Comparison of ENCODE assay signal across 8 cellular contexts in genomic region chr9:72363908-72364678, GRCh38. TPM values are rescaled to one million over a fixed set of nuclear protein-coding genes. Genes with fewer than 3 reads are reported as not detected.
DNase-seq lines count a peak whose midpoint lies in the region; ATAC-seq and TF ChIP-seq lines count a peak whose summit lies in the region.

No MANE protein-coding gene starts in this region.

- H3K36me3 Mint-ChIP-seq in activated CD8-positive, alpha-beta T cell treated with anti-CD3 and anti-CD28 coated beads for 36 hours (ENCODE audit: low read depth) = peaks cover 36% of the 10 kb centered on the region

- H3K4me1 Mint-ChIP-seq in activated CD8-positive, alpha-beta T cell treated with anti-CD3 and anti-CD28 coated beads for 36 hours (ENCODE audit: low read depth) = peaks cover 44% of the 10 kb centered on the region

- DNase-seq in NCI-H2029 (lab: John Stamatoyannopoulos, UW) = peak; percentile 52
- DNase-seq in NCI-H2029 treated with DMSO at 0.1 percent for 48 hours (lab: John Stamatoyannopoulos, UW) = no peak
- DNase-seq in NCI-H2171 (lab: John Stamatoyannopoulos, UW) = peak; percentile 31
- peak; percentile 75 for DNase-seq in activated CD8-positive, alpha-beta T cell treated with anti-CD3 and anti-CD28 coated beads for 36 hours
- peak; percentile 70 for DNase-seq in medulla oblongata (ENCODE audit: extremely low spot score)
- peak; percentile 31 for DNase-seq in stimulated activated CD8-positive, alpha-beta memory T cell treated with anti-CD3 and anti-CD28 coated beads, Interleukin-12 subunit alpha, Interleukin-12 subunit beta, amount 100 ng/mL, for 24 hours (ENCODE audit: extremely low read depth)

- H3K9me3 ChIP-seq in ectodermal cell (ENCODE audit: control insufficient read depth, low read length) = no peaks in the 10 kb centered on the region

- no peaks in the 10 kb centered on the region for H3K27me3 Mint-ChIP-seq in activated CD8-positive, alpha-beta T cell treated with anti-CD3 and anti-CD28 coated beads for 36 hours

- H3K27ac ChIP-seq in ectodermal cell (ENCODE audit: insufficient read depth, low read depth, low read length, poor library complexity, severe bottlenecking) = peak overlapping the region; percentile 97

- peaks cover 16% of the 10 kb centered on the region for H3K36me3 ChIP-seq in ectodermal cell (ENCODE audit: control insufficient read depth, insufficient read depth, low read length)

- ATAC-seq in HG02610 (IDR thresholded peaks at IDR 0.05; ENCODE audit: unreplicated experiment) = peak; percentile 44
- ATAC-seq in activated CD8-positive, alpha-beta T cell treated with anti-CD3 and anti-CD28 coated beads for 36 hours = peak; percentile 49

- H3K9me3 Mint-ChIP-seq in activated CD8-positive, alpha-beta T cell treated with anti-CD3 and anti-CD28 coated beads for 36 hours = no peaks in the 10 kb centered on the region

- POLR2A ChIA-PET in activated CD8-positive, alpha-beta T cell treated with anti-CD3 and anti-CD28 coated beads for 36 hours (lab: Charles Lee) = interaction anchor here (1.0 to 2.7 kb wide), 9 partner anchors 8 to 226 kb away, joined by 3 to 19 read pairs (median 5); no protein-coding TSS in a partner anchor

- peak overlapping the region; percentile 77 for H3K4me3 ChIP-seq in ectodermal cell (ENCODE audit: insufficient read depth, low read depth, low read length)

- peak overlapping the region; percentile 94 for H3K27ac Mint-ChIP-seq in activated CD8-positive, alpha-beta T cell treated with anti-CD3 and anti-CD28 coated beads for 36 hours

- H3K4me1 ChIP-seq in ectodermal cell (ENCODE audit: control insufficient read depth, insufficient read depth, low read length) = peaks cover 6% of the 10 kb centered on the region

- WGBS in ectodermal cell, 2 experiments = 0% methylated on average over 72 of the region's 73 CpGs

- no peaks in the 10 kb centered on the region for H3K27me3 ChIP-seq in ectodermal cell (ENCODE audit: control insufficient read depth, insufficient read depth, low read length, poor library complexity, severe bottlenecking)

- intact Hi-C loops in activated CD8-positive, alpha-beta T cell treated with anti-CD3 and anti-CD28 coated beads for 36 hours (cut with micrococcal nuclease) = loop anchor here (5.0 to 10.0 kb wide), 3 partner anchors 81 to 228 kb away; no protein-coding TSS in a partner anchor

- no peak for TF ChIP-seq CTCF in activated CD8-positive, alpha-beta T cell treated with anti-CD3 and anti-CD28 coated beads for 36 hours (IDR thresholded peaks at IDR 0.05)

- CTCF ChIA-PET in activated CD8-positive, alpha-beta T cell treated with anti-CD3 and anti-CD28 coated beads for 36 hours (lab: Charles Lee) = interaction anchor here (1.7 kb wide), 1 partner anchor 228 kb away, joined by 5 read pairs; no protein-coding TSS in a partner anchor

- H3K4me3 Mint-ChIP-seq in activated CD8-positive, alpha-beta T cell treated with anti-CD3 and anti-CD28 coated beads for 36 hours = peak overlapping the region; percentile 97

RNA-seq across cellular contexts. Expression of gene ZFAND5, which starts 0.9 kb away (rescaled TPM):
- total RNA-seq in activated CD8-positive, alpha-beta T cell treated with anti-CD3 and anti-CD28 coated beads for 36 hours = 10 to 100 TPM; 79.4 to 88.9 TPM
- polyA plus RNA-seq in ectodermal cell (2013, experiment 1 of 4) = 169 TPM
- 184 TPM for polyA plus RNA-seq in ectodermal cell (2013, experiment 2 of 4)
- polyA plus RNA-seq in ectodermal cell (2013, experiment 3 of 4) = 166 TPM
- polyA plus RNA-seq in ectodermal cell (2013, experiment 4 of 4) = 181 TPM
